In the genomic region with DNA sequence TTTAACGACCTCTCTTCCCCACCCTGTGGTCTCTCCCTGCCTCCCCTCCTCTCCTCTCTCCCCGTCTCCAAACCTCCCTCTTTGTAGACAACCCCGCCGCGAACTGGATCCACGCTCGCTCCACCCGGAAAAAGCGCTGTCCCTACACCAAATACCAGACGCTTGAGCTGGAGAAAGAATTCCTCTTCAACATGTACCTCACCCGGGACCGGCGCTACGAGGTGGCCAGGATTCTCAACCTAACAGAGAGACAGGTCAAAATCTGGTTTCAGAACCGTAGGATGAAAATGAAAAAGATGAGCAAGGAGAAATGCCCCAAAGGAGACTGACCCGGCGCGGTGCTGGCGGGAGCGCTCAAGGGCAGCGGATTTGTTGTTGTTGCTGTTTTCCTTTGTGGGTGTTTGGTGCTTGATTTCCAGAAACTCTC, we compare ENCODE assay signal across 12 cellular contexts. TPM values are rescaled to one million over a fixed set of nuclear protein-coding genes. Genes with fewer than 3 reads are reported as not detected.
DNase-seq lines count a peak whose midpoint lies in the region; ATAC-seq and TF ChIP-seq lines count a peak whose summit lies in the region.
"Had no signal": no experiment of that assay in that cellular context is flagged by ENCODE, and none has a peak within 500 bp of the region (broad histone marks: within the 10 kb centered on the region; RNA-seq: fewer than 3 reads in every experiment).

No MANE protein-coding gene starts in this region.

- in situ Hi-C loops in KBM-7 (cut with MboI; ENCODE audit: low pct_unique_long_range_greater_than_20kb, low sequenced_read_pairs): loop anchor here (10.0 kb wide), 1 partner anchor 511 kb away; no protein-coding TSS in a partner anchor

- CTCF ChIA-PET in WTC11 (lab: Charles Lee): no interaction called here

- H3K27ac Mint-ChIP-seq in T-helper 2 cell treated with Interferon-gamma antibody and Interleukin-4, amounts not matched to agents 5 μg/mL and 100 μg/mL, for 36 hours: peak overlapping the region; percentile 76
- H3K27ac Mint-ChIP-seq in WTC11 (no peak overlapping the region), immature natural killer cell (no peak overlapping the region)
- H3K27ac Mint-ChIP-seq in stimulated activated effector memory CD8-positive, alpha-beta T cell treated with anti-CD3 and anti-CD28 coated beads, Interleukin-12 subunit alpha, Interleukin-12 subunit beta, amount 100 ng/mL, for 72 hours: no peak overlapping the region

- POLR2A ChIA-PET in WTC11 (lab: Charles Lee): no interaction called here

- H3K36me3 Mint-ChIP-seq in T-helper 2 cell treated with Interferon-gamma antibody and Interleukin-4, amounts not matched to agents 5 μg/mL and 100 μg/mL, for 36 hours (ENCODE audit: low read depth): no peaks in the 10 kb centered on the region
- H3K36me3 Mint-ChIP-seq in WTC11 (peaks cover 2% of the 10 kb centered on the region; the same call in 1 of the 2 replicates), immature natural killer cell (peaks cover 0 to 2% (median 1%) of the 10 kb centered on the region in 3 donors)
- H3K36me3 Mint-ChIP-seq in stimulated activated effector memory CD8-positive, alpha-beta T cell treated with anti-CD3 and anti-CD28 coated beads, Interleukin-12 subunit alpha, Interleukin-12 subunit beta, amount 100 ng/mL, for 72 hours: peaks cover 15% of the 10 kb centered on the region

- peaks cover 85% of the 10 kb centered on the region for H3K27me3 Mint-ChIP-seq in T-helper 2 cell treated with Interferon-gamma antibody and Interleukin-4, amounts not matched to agents 5 μg/mL and 100 μg/mL, for 36 hours (ENCODE audit: low read depth)
- H3K27me3 Mint-ChIP-seq in WTC11 (ENCODE audit: low read depth) (peaks cover 100% of the 10 kb centered on the region), immature natural killer cell (ENCODE audit: low read depth in 3 of 3) (peaks cover 59 to 72% (median 70%) of the 10 kb centered on the region in 3 donors)

- TF ChIP-seq CTCF in WTC11 (IDR thresholded peaks at IDR 0.05): no peak

- ATAC-seq in WTC11: no peak
- ATAC-seq in stimulated activated effector memory CD8-positive, alpha-beta T cell treated with anti-CD3 and anti-CD28 coated beads, Interleukin-12 subunit alpha, Interleukin-12 subunit beta, amount 100 ng/mL, for 72 hours: no peak

- H3K4me1 Mint-ChIP-seq in T-helper 2 cell treated with Interferon-gamma antibody and Interleukin-4, amounts not matched to agents 5 μg/mL and 100 μg/mL, for 36 hours (ENCODE audit: low read depth): peaks cover under 1% of the 10 kb centered on the region
- H3K4me1 Mint-ChIP-seq in WTC11: peaks cover 18% of the 10 kb centered on the region
- H3K4me1 Mint-ChIP-seq in immature natural killer cell: peaks cover 17 to 28% of the 10 kb centered on the region in 2 donors
- H3K4me1 Mint-ChIP-seq in stimulated activated effector memory CD8-positive, alpha-beta T cell treated with anti-CD3 and anti-CD28 coated beads, Interleukin-12 subunit alpha, Interleukin-12 subunit beta, amount 100 ng/mL, for 72 hours: peaks cover 18% of the 10 kb centered on the region

- peak overlapping the region; percentile 27 for H3K4me3 Mint-ChIP-seq in T-helper 2 cell treated with Interferon-gamma antibody and Interleukin-4, amounts not matched to agents 5 μg/mL and 100 μg/mL, for 36 hours
- H3K4me3 Mint-ChIP-seq in WTC11: peak overlapping the region; percentile 38
- H3K4me3 Mint-ChIP-seq in immature natural killer cell: peak overlapping the region in 3 of 5 donors; percentile 27 to 53 (median 44)
- H3K4me3 Mint-ChIP-seq in stimulated activated effector memory CD8-positive, alpha-beta T cell treated with anti-CD3 and anti-CD28 coated beads, Interleukin-12 subunit alpha, Interleukin-12 subunit beta, amount 100 ng/mL, for 72 hours: peak overlapping the region; percentile 9

- no peak for DNase-seq in T-helper 2 cell treated with Interferon-gamma antibody and Interleukin-4, amounts not matched to agents 5 μg/mL and 100 μg/mL, for 36 hours (ENCODE audit: low spot score)
- DNase-seq in T-helper 2 cell (no peak), WTC11 (ENCODE audit: low spot score) (no peak), immature natural killer cell (no peak), KBM-7 (no peak), NCI-H510A (lab: John Stamatoyannopoulos, UW) (no peak), NCI-H1694 (lab: John Stamatoyannopoulos, UW) (no peak)
- no peak for DNase-seq in stimulated activated effector memory CD8-positive, alpha-beta T cell treated with anti-CD3 and anti-CD28 coated beads, Interleukin-12 subunit alpha, Interleukin-12 subunit beta, amount 100 ng/mL, for 72 hours (ENCODE audit: low spot score in 2 of 2)
- DNase-seq: MV-4-11, NCI-H524 treated with DMSO at 0.1 percent for 48 hours, SIG-M5 had no signal

- no peaks in the 10 kb centered on the region for H3K9me3 Mint-ChIP-seq in T-helper 2 cell treated with Interferon-gamma antibody and Interleukin-4, amounts not matched to agents 5 μg/mL and 100 μg/mL, for 36 hours
- H3K9me3 Mint-ChIP-seq in WTC11 (no peaks in the 10 kb centered on the region), immature natural killer cell (peaks cover 0 to 19% (median 4%) of the 10 kb centered on the region in 6 donors)
- no peaks in the 10 kb centered on the region for H3K9me3 Mint-ChIP-seq in stimulated activated effector memory CD8-positive, alpha-beta T cell treated with anti-CD3 and anti-CD28 coated beads, Interleukin-12 subunit alpha, Interleukin-12 subunit beta, amount 100 ng/mL, for 72 hours

TF ChIP-seq in WTC11, 78 proteins besides CTCF, POLR2A, EP300 and RAD21:
- TF ChIP-seq ATF6 (CRISPR knock-in tag; IDR thresholded peaks at IDR 0.05) (no peak), SOX15 (CRISPR knock-in tag; IDR thresholded peaks at IDR 0.05) (no peak), ZNF396 (CRISPR knock-in tag; IDR thresholded peaks at IDR 0.05; ENCODE audit: borderline replicate concordance) (no peak), JUN (CRISPR knock-in tag; IDR thresholded peaks at IDR 0.05) (no peak), NR3C1 (CRISPR knock-in tag; conservative IDR thresholded peaks at IDR 0.05; ENCODE audit: low read depth) (no peak), JAZF1 (CRISPR knock-in tag; IDR thresholded peaks at IDR 0.05) (no peak), GABPB1 (CRISPR knock-in tag; IDR thresholded peaks at IDR 0.05) (no peak), MYBL2 (CRISPR knock-in tag; IDR thresholded peaks at IDR 0.05) (no peak), ZNF263 (CRISPR knock-in tag; IDR thresholded peaks at IDR 0.05; ENCODE audit: low read depth) (no peak), FOXP1 (CRISPR knock-in tag; IDR thresholded peaks at IDR 0.05; ENCODE audit: borderline replicate concordance) (no peak), ZNF671 (CRISPR knock-in tag; IDR thresholded peaks at IDR 0.05) (no peak), CREB1 (CRISPR knock-in tag; IDR thresholded peaks at IDR 0.05) (no peak), USF2 (CRISPR knock-in tag; IDR thresholded peaks at IDR 0.05) (no peak)
- TF ChIP-seq, protein P1, sequence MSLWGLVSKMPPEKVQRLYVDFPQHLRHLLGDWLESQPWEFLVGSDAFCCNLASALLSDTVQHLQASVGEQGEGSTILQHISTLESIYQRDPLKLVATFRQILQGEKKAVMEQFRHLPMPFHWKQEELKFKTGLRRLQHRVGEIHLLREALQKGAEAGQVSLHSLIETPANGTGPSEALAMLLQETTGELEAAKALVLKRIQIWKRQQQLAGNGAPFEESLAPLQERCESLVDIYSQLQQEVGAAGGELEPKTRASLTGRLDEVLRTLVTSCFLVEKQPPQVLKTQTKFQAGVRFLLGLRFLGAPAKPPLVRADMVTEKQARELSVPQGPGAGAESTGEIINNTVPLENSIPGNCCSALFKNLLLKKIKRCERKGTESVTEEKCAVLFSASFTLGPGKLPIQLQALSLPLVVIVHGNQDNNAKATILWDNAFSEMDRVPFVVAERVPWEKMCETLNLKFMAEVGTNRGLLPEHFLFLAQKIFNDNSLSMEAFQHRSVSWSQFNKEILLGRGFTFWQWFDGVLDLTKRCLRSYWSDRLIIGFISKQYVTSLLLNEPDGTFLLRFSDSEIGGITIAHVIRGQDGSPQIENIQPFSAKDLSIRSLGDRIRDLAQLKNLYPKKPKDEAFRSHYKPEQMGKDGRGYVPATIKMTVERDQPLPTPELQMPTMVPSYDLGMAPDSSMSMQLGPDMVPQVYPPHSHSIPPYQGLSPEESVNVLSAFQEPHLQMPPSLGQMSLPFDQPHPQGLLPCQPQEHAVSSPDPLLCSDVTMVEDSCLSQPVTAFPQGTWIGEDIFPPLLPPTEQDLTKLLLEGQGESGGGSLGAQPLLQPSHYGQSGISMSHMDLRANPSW (CRISPR knock-in tag; conservative IDR thresholded peaks at IDR 0.05; ENCODE audit: low read depth): no peak

RNA-seq across cellular contexts. Expression of gene HOXD9, which starts 1.3 kb away (rescaled TPM):
- not detected in 3 replicates for total RNA-seq in WTC11 (2021)
- not detected for polyA plus RNA-seq in immature natural killer cell

RNA-seq across cellular contexts. Expression of gene HOXD8, which starts 5.6 kb away (rescaled TPM):
- total RNA-seq in WTC11 (2021): not detected in 3 replicates
- polyA plus RNA-seq in immature natural killer cell: not detected

RNA-seq across cellular contexts. Expression of gene HOXD10, which starts 7.3 kb away (rescaled TPM):
- total RNA-seq in WTC11 (2021): not detected in 3 replicates
- polyA plus RNA-seq in immature natural killer cell: not detected
- total RNA-seq: mucosa of gallbladder had no signal

RNA-seq across cellular contexts. Expression of gene HOXD11, which starts 16.8 kb away (rescaled TPM):
- not detected in 3 replicates for total RNA-seq in WTC11 (2021)
- not detected for polyA plus RNA-seq in immature natural killer cell
- total RNA-seq: mucosa of gallbladder had no signal

RNA-seq across cellular contexts. Expression of gene HOXD12, which starts 24.3 kb away (rescaled TPM):
- 0.17 TPM in 1 of 3 replicates, not detected in the others for total RNA-seq in WTC11 (2021)
- polyA plus RNA-seq in immature natural killer cell: not detected
- total RNA-seq: mucosa of gallbladder had no signal
